Comparison of ENCODE assay signal across 9 cellular contexts in the genomic region with DNA sequence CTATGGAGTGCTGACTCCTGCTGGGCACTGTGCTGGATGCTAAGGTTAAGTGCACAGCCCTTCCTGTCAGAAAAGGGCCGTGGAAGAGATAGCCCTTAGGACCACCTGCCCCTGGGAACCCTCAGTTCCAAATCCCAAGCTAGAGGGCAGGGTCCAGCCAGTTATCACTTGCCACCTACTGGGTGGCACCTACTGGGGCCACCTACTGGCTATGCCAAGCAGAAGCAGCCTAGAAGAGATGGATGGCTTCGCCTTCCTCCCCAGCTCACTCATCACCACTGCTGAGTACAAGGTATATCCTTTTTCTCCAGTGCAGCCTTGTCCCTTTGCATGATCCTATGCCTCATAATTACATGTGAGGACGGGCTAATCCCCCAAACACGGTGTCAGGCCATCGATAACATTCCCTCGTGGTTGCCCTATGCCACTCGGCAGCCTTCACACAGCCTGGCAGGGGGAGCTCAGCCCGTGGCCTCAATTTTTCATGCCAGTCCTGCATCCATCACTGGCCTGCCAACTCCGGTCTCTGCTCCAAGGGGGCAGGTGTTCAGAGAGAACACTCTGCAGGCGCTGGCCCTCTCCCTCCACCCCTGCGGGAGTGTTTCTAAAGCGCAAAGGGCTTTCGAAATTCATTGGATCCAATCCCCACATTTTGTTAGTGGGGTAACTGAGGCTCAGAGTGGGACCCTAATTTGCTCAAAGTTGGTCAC. TPM values are rescaled to one million over a fixed set of nuclear protein-coding genes. Genes with fewer than 3 reads are reported as not detected.
DNase-seq lines count a peak whose midpoint lies in the region; ATAC-seq and TF ChIP-seq lines count a peak whose summit lies in the region.
"Had no signal": no experiment of that assay in that cellular context is flagged by ENCODE, and none has a peak within 500 bp of the region (broad histone marks: within the 10 kb centered on the region; RNA-seq: fewer than 3 reads in every experiment).

No MANE protein-coding gene starts in this region.

- no peaks in the 10 kb centered on the region for H3K9me3 ChIP-seq in MM.1S (replicated peaks; ENCODE audit: insufficient read depth, low read length)
- no peaks in the 10 kb centered on the region for H3K9me3 ChIP-seq in colonic mucosa
- H3K9me3 ChIP-seq in vagina = no peaks in the 10 kb centered on the region

- H3K27me3 ChIP-seq in MM.1S (replicated peaks; ENCODE audit: insufficient read depth, low read length) (peaks cover 47% of the 10 kb centered on the region), colonic mucosa (no peaks in the 10 kb centered on the region), vagina (no peaks in the 10 kb centered on the region)

- no peak overlapping the region for H3K4me3 Mint-ChIP-seq in natural killer cell
- no peak overlapping the region for H3K4me3 Mint-ChIP-seq in natural killer cell treated with Interleukin-12 subunit alpha and Interleukin-12 subunit beta and Interleukin-15 and Interleukin-18, amount 100 ng/mL, for 72 hours

- no peaks in the 10 kb centered on the region for H3K36me3 Mint-ChIP-seq in natural killer cell
- no peaks in the 10 kb centered on the region for H3K36me3 Mint-ChIP-seq in natural killer cell treated with Interleukin-12 subunit alpha and Interleukin-12 subunit beta and Interleukin-15 and Interleukin-18, amount 100 ng/mL, for 72 hours

- no peaks in the 10 kb centered on the region for H3F3A ChIP-seq in MM.1S (ENCODE audit: insufficient read depth, low read length)

- H3K9me3 Mint-ChIP-seq in natural killer cell = no peaks in the 10 kb centered on the region
- H3K9me3 Mint-ChIP-seq in natural killer cell treated with Interleukin-12 subunit alpha and Interleukin-12 subunit beta and Interleukin-15 and Interleukin-18, amount 100 ng/mL, for 72 hours = no peaks in the 10 kb centered on the region

- no peak overlapping the region for H3K4me3 ChIP-seq in MM.1S (ENCODE audit: low read length)
- H3K4me3 ChIP-seq in colonic mucosa = no peak overlapping the region
- H3K4me3 ChIP-seq in vagina = no peak overlapping the region

- no peak overlapping the region for H2AFZ ChIP-seq in MM.1S (ENCODE audit: low read length)

- H3K27ac ChIP-seq in MM.1S (ENCODE audit: low read length) (no peak overlapping the region), colonic mucosa (no peak overlapping the region), vagina (no peak overlapping the region)

- peaks cover 30 to 48% of the 10 kb centered on the region in 2 donors for H3K27me3 Mint-ChIP-seq in natural killer cell (ENCODE audit: low read depth in 2 of 2)
- H3K27me3 Mint-ChIP-seq in natural killer cell treated with Interleukin-12 subunit alpha and Interleukin-12 subunit beta and Interleukin-15 and Interleukin-18, amount 100 ng/mL, for 72 hours = peaks cover 26 to 27% of the 10 kb centered on the region in 2 donors

- TF ChIP-seq POLR2A in vagina (IDR thresholded peaks at IDR 0.05) = no peak

- peak in 1 of 3 donors; percentile 63 for ATAC-seq in natural killer cell
- ATAC-seq in natural killer cell treated with Interleukin-12 subunit alpha and Interleukin-12 subunit beta and Interleukin-15 and Interleukin-18, amount 100 ng/mL, for 72 hours = no peak

- peak; percentile 17 for TF ChIP-seq CTCF in natural killer cell (IDR thresholded peaks at IDR 0.05)
- TF ChIP-seq CTCF in MM.1S (IDR thresholded peaks at IDR 0.05; ENCODE audit: low read length) = peak; percentile 68
- TF ChIP-seq CTCF in colonic mucosa (IDR thresholded peaks at IDR 0.05) = peak; percentile 20
- no peak for TF ChIP-seq CTCF in vagina (IDR thresholded peaks at IDR 0.05)

- no peaks in the 10 kb centered on the region for H3K9me2 ChIP-seq in MM.1S (replicated peaks; ENCODE audit: insufficient read depth, low read length)

- H3K9ac ChIP-seq in MM.1S (ENCODE audit: low read length) (no peak overlapping the region), colonic mucosa (ENCODE audit: low read depth in 2 of 2, low read length in 2 of 2) (no peak overlapping the region)

- no peaks in the 10 kb centered on the region for H3K79me2 ChIP-seq in MM.1S (ENCODE audit: low read length)

- H3K36me3 ChIP-seq in MM.1S (replicated peaks; ENCODE audit: insufficient read depth, low read length) = no peaks in the 10 kb centered on the region
- no peaks in the 10 kb centered on the region for H3K36me3 ChIP-seq in colonic mucosa
- H3K36me3 ChIP-seq in vagina = no peaks in the 10 kb centered on the region

- no peaks in the 10 kb centered on the region for H3K4me1 ChIP-seq in MM.1S (ENCODE audit: low read length)
- no peaks in the 10 kb centered on the region for H3K4me1 ChIP-seq in colonic mucosa
- H3K4me1 ChIP-seq in vagina = no peaks in the 10 kb centered on the region

- H3K4me2 ChIP-seq in MM.1S (ENCODE audit: low read depth, low read length) = no peak overlapping the region

- DNase-seq in natural killer cell = no peak
- DNase-seq in natural killer cell treated with Interleukin-12 subunit alpha and Interleukin-12 subunit beta and Interleukin-15 and Interleukin-18, amount 100 ng/mL, for 72 hours (ENCODE audit: low spot score) = no peak
- DNase-seq in MM.1S = peak; percentile 42
- no peak for DNase-seq in colonic mucosa
- DNase-seq in NCI-H2227 treated with DMSO at 0.1 percent for 48 hours (lab: John Stamatoyannopoulos, UW) = no peak
- no peak for DNase-seq in stimulated activated CD4-positive, alpha-beta T cell treated with anti-CD3 and anti-CD28 coated beads, Interleukin-4, amount 100 ng/mL, for 4 hours
- no peak for DNase-seq in vagina (ENCODE audit: extremely low spot score in 2 of 2)
- no peak for DNase-seq in HK-2 (ENCODE audit: unreplicated experiment)
- DNase-seq: activated effector memory CD4-positive, alpha-beta T cell treated with anti-CD3 and anti-CD28 coated beads, Interleukin-2, amount 50 U/mL, for 16 hours had no signal

- H3K27ac Mint-ChIP-seq in natural killer cell = no peak overlapping the region
- H3K27ac Mint-ChIP-seq in natural killer cell treated with Interleukin-12 subunit alpha and Interleukin-12 subunit beta and Interleukin-15 and Interleukin-18, amount 100 ng/mL, for 72 hours = no peak overlapping the region

- H3K4me1 Mint-ChIP-seq in natural killer cell = no peaks in the 10 kb centered on the region
- H3K4me1 Mint-ChIP-seq in natural killer cell treated with Interleukin-12 subunit alpha and Interleukin-12 subunit beta and Interleukin-15 and Interleukin-18, amount 100 ng/mL, for 72 hours (ENCODE audit: low read depth in 2 of 2) = no peaks in the 10 kb centered on the region

- intact Hi-C loops in natural killer cell (cut with micrococcal nuclease) = no loop called here
- intact Hi-C loops in colonic mucosa (cut with DNase I) = no loop called here
- intact Hi-C loops in vagina (cut with DNase I) = no loop called here

- H4K20me1 ChIP-seq in MM.1S (ENCODE audit: insufficient read depth, low read length) = no peaks in the 10 kb centered on the region

RNA-seq across cellular contexts. Expression of gene SYT2, which starts 49.0 kb away (rescaled TPM):
- total RNA-seq in natural killer cell (not detected), colonic mucosa (under 1 TPM; 0.15 to 0.19 TPM), vagina (not detected)
- total RNA-seq in natural killer cell treated with Interleukin-12 subunit alpha and Interleukin-12 subunit beta and Interleukin-15 and Interleukin-18, amount 100 ng/mL, for 72 hours = not detected

Comparison
In these comparisons a context has a peak if more than half of its experiments do, and no peak if none do; other contexts are left out.
1. CTCF ChIP-seq: peak in natural killer cell (single experiment), MM.1S (single experiment) and colonic mucosa (single experiment); none in vagina (0 of 3).